ENCODE assay signal across 12 cellular contexts in genomic region chr7:4748267-4748666, GRCh38. TPM values are rescaled to one million over a fixed set of nuclear protein-coding genes. Genes with fewer than 3 reads are reported as not detected.
DNase-seq lines count a peak whose midpoint lies in the region; ATAC-seq and TF ChIP-seq lines count a peak whose summit lies in the region.
"Had no signal": no experiment of that assay in that cellular context is flagged by ENCODE, and none has a peak within 500 bp of the region (broad histone marks: within the 10 kb centered on the region; RNA-seq: fewer than 3 reads in every experiment).

No MANE protein-coding gene starts in this region.

- intact Hi-C loops in Caco-2 (cut with micrococcal nuclease; ENCODE audit: unreplicated experiment) = no loop called here
- intact Hi-C loops in esophagus squamous epithelium (cut with DNase I) = no loop called here

- H3K27ac Mint-ChIP-seq in Caco-2 (ENCODE audit: unreplicated experiment) (peak overlapping the region; percentile 2), T-helper 17 cell (peak overlapping the region; percentile 97)

- WGBS in esophagus squamous epithelium, 2 donors = 66 to 78% methylated on average over 6 of the region's 6 CpGs

- POLR2A ChIA-PET in Caco-2 (lab: Charles Lee) = no interaction called here

- H3K9me3 ChIP-seq in Caco-2 (no peaks in the 10 kb centered on the region), T-helper 17 cell (ENCODE audit: control insufficient read depth, low read length, poor library complexity, severe bottlenecking) (no peaks in the 10 kb centered on the region), esophagus squamous epithelium (no peaks in the 10 kb centered on the region)

- H3K9ac ChIP-seq in rectal smooth muscle tissue (ENCODE audit: low read length) = no peak overlapping the region

- no peak for DNase-seq in Caco-2
- DNase-seq in T-helper 17 cell = no peak
- no peak for DNase-seq in esophagus squamous epithelium (lab: John Stamatoyannopoulos, UW)
- DNase-seq in NCI-H1436 (lab: John Stamatoyannopoulos, UW) = no peak
- no peak for DNase-seq in NCI-H2107 treated with DMSO at 0.1 percent for 48 hours (lab: John Stamatoyannopoulos, UW; ENCODE audit: unreplicated experiment)
- no peak for DNase-seq in RKO (ENCODE audit: low spot score)
- DNase-seq: islet precursor cell, NCI-H2029 treated with DMSO at 0.1 percent for 48 hours, SIG-M5 had no signal

- no peak overlapping the region for H3K4me3 ChIP-seq in Caco-2 (ENCODE audit: low read depth, low read length)
- no peak overlapping the region for H3K4me3 ChIP-seq in esophagus squamous epithelium
- no peak overlapping the region for H3K4me3 ChIP-seq in rectal smooth muscle tissue (ENCODE audit: low read length)

- no peaks in the 10 kb centered on the region for H3K9me3 Mint-ChIP-seq in Caco-2 (ENCODE audit: unreplicated experiment)

- CTCF ChIA-PET in Caco-2 (lab: Charles Lee) = no interaction called here

- H3K36me3 ChIP-seq in Caco-2 (ENCODE audit: control insufficient read depth, insufficient read depth, low read length) (peaks cover 6% of the 10 kb centered on the region), esophagus squamous epithelium (peaks cover 0 to 64% (median 6%) of the 10 kb centered on the region in 3 donors), rectal smooth muscle tissue (ENCODE audit: control insufficient read depth, insufficient read depth, low read length) (no peaks in the 10 kb centered on the region)

- no peak for TF ChIP-seq POLR2A in esophagus squamous epithelium (IDR thresholded peaks at IDR 0.05)

- TF ChIP-seq CTCF in Caco-2 (IDR thresholded peaks at IDR 0.05; ENCODE audit: insufficient read depth in 1 of 2, low read depth in 1 of 2, low read length in 1 of 2, severe bottlenecking in 1 of 2, unreplicated experiment in 1 of 2) (no peak), esophagus squamous epithelium (IDR thresholded peaks at IDR 0.05) (no peak)

- H3K4me1 Mint-ChIP-seq in Caco-2 (ENCODE audit: low read depth, unreplicated experiment) (peaks cover 11% of the 10 kb centered on the region), T-helper 17 cell (peaks cover 54% of the 10 kb centered on the region)

- H3K36me3 Mint-ChIP-seq in Caco-2 (ENCODE audit: insufficient read depth, unreplicated experiment) (peaks cover 87% of the 10 kb centered on the region), T-helper 17 cell (ENCODE audit: low read depth) (peaks cover 3% of the 10 kb centered on the region)

- H3K4me3 Mint-ChIP-seq in Caco-2 (ENCODE audit: unreplicated experiment) (no peak overlapping the region), T-helper 17 cell (peak overlapping the region; percentile 70)

- no TSS peak for BruUV-seq in Caco-2 (replicated peaks; lab: Mats Ljungman, UMichigan)

- H3K27ac ChIP-seq in esophagus squamous epithelium = peak overlapping the region in 3 of 4 donors; percentile 27 to 97 (median 94)
- peak overlapping the region; percentile 19 for H3K27ac ChIP-seq in rectal smooth muscle tissue (ENCODE audit: low read depth, low read length)

- H3K27me3 Mint-ChIP-seq in Caco-2 (ENCODE audit: insufficient read depth, unreplicated experiment) (no peaks in the 10 kb centered on the region), T-helper 17 cell (no peaks in the 10 kb centered on the region)

- H3K4me1 ChIP-seq in Caco-2 = peaks cover 23% of the 10 kb centered on the region
- H3K4me1 ChIP-seq in esophagus squamous epithelium = peaks cover 33 to 67% (median 37%) of the 10 kb centered on the region in 3 donors
- H3K4me1 ChIP-seq in rectal smooth muscle tissue (ENCODE audit: control insufficient read depth, insufficient read depth, low read length) = peaks cover 17% of the 10 kb centered on the region

- H3K27me3 ChIP-seq in Caco-2 (replicated peaks; ENCODE audit: control insufficient read depth, insufficient read depth, low read length) = no peaks in the 10 kb centered on the region
- H3K27me3 ChIP-seq in esophagus squamous epithelium = no peaks in the 10 kb centered on the region
- H3K27me3 ChIP-seq in rectal smooth muscle tissue (ENCODE audit: control insufficient read depth, insufficient read depth, low read length) = no peaks in the 10 kb centered on the region

- no peak for ATAC-seq in T-helper 17 cell
- no peak for ATAC-seq in GM18858 (IDR thresholded peaks at IDR 0.05; ENCODE audit: unreplicated experiment)
- ATAC-seq: HCT116 had no signal

RNA-seq across cellular contexts. Expression of gene AP5Z1, which starts 27.2 kb away (rescaled TPM):
- total RNA-seq in Caco-2 (2022) (64.7 and 66.8 TPM in 2 replicates), T-helper 17 cell (100 to 1,000 TPM in 1 of 2 donors, 10 to 100 TPM in 1; 87.6 to 112 TPM), esophagus squamous epithelium (10 to 100 TPM; 11.2 to 32.8 (median 23.8) TPM)
